In genomic region chr22:23157560-23158515, GRCh38 we compare ENCODE assay signal across 1 cellular context.
TF ChIP-seq lines count a peak whose summit lies in the region.

No MANE protein-coding gene starts in this region.

TF ChIP-seq in H1, 55 proteins besides CTCF, POLR2A, EP300 and RAD21:
- TF ChIP-seq TAF7 (optimal IDR thresholded peaks at IDR 0.05; ENCODE audit: borderline replicate concordance, low read depth, low read length) (no peak), BRCA1 (IDR thresholded peaks at IDR 0.05; ENCODE audit: low read depth, low read length) (no peak), YY1 (IDR thresholded peaks at IDR 0.05; ENCODE audit: low read depth, low read length) (no peak), TBP (IDR thresholded peaks at IDR 0.05; ENCODE audit: low read depth, low read length) (no peak), MAFK (IDR thresholded peaks at IDR 0.05; ENCODE audit: low read depth, low read length) (no peak), PHF8 (conservative IDR thresholded peaks at IDR 0.05; ENCODE audit: low read depth, low read length) (no peak), SAP30 (IDR thresholded peaks at IDR 0.05; ENCODE audit: insufficient read depth, insufficient replicate concordance, low read length) (no peak), TCF12 (IDR thresholded peaks at IDR 0.05; ENCODE audit: low read depth, low read length) (no peak), RBBP5 (IDR thresholded peaks at IDR 0.05; ENCODE audit: borderline replicate concordance, low read depth, low read length) (no peak), KDM5A (IDR thresholded peaks at IDR 0.05; ENCODE audit: low read length) (no peak), GTF2F1 (IDR thresholded peaks at IDR 0.05; ENCODE audit: borderline replicate concordance, low read depth, low read length) (no peak), SRF (IDR thresholded peaks at IDR 0.05; ENCODE audit: low read depth, low read length) (no peak), CHD7 (IDR thresholded peaks at IDR 0.05; ENCODE audit: insufficient replicate concordance, low read length) (no peak), SP2 (IDR thresholded peaks at IDR 0.05; ENCODE audit: low read length) (no peak), SIN3A (conservative IDR thresholded peaks at IDR 0.05 in 1 of 2, IDR thresholded peaks at IDR 0.05 in 1 of 2; ENCODE audit: low read depth in 1 of 2, low read length in 2 of 2) (no peak), CHD2 (IDR thresholded peaks at IDR 0.05; ENCODE audit: low read length) (no peak), CHD1 (IDR thresholded peaks at IDR 0.05; ENCODE audit: low read depth, low read length) (no peak), HDAC2 (IDR thresholded peaks at IDR 0.05; ENCODE audit: borderline replicate concordance in 1 of 2, low read depth in 2 of 2, low read length in 2 of 2) (no peak), POLR2AphosphoS5 (IDR thresholded peaks at IDR 0.05; ENCODE audit: low read depth, low read length) (no peak)
